23 cellular contexts compared by ENCODE assay signal in the genomic region with DNA sequence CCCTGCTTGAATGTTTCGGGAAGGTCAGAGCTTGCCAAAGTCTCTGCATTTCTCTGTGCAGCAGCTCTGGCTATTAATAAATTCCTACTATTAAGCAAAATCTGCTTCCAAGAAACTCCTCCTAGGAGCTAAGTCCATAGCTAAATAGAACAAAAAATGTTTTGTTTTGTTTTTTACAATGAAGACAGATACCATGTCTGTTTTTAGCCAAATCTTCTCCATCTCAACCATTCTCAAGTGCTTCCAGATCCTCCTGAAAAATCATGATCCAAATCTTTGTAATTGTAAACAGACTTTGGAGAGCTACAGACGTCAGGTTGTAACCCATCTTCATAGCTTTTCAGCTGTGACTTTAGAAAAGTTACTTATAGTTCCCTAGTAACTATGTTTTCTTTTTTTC.
"Had no signal": no experiment of that assay in that cellular context is flagged by ENCODE, and none has a peak within 500 bp of the region (broad histone marks: within the 10 kb centered on the region; RNA-seq: fewer than 3 reads in every experiment).

No MANE protein-coding gene starts in this region.

- H3K9me3 ChIP-seq: ovary, stomach, tibial artery, transverse colon, upper lobe of right lung, uterus had no signal

- H3K9ac ChIP-seq: neural progenitor cell, parathyroid adenoma had no signal

- H3K4me1 ChIP-seq: neural progenitor cell, parathyroid adenoma, psoas muscle, sigmoid colon, stomach, tibial artery, transverse colon, upper lobe of right lung, uterus had no signal

- H3K79me2 ChIP-seq: parathyroid adenoma had no signal

- H3K27ac ChIP-seq: neural progenitor cell, ovary, parathyroid adenoma, psoas muscle, sigmoid colon, stomach, tibial artery, transverse colon, upper lobe of right lung, uterus had no signal

- H3K27me3 ChIP-seq: neural progenitor cell, ovary, sigmoid colon, stomach, tibial artery, transverse colon, upper lobe of right lung, uterus had no signal

- H3K4me2 ChIP-seq: neural progenitor cell had no signal

- ATAC-seq: naive thymus-derived CD4-positive, alpha-beta T cell; natural killer cell; psoas muscle; right cardiac atrium; stimulated activated effector memory CD8-positive, alpha-beta T cell treated with anti-CD3 and anti-CD28 coated beads, Interleukin-12 subunit alpha, Interleukin-12 subunit beta, amount 100 ng/mL, for 72 hours; stimulated activated naive B cell treated with anti-CD40 and anti-IgM and Interleukin-4, amounts not matched to agents 10 μg/mL and 1 μg/mL and 100 μg/mL, for 72 hours; upper lobe of right lung had no signal

- H2AFZ ChIP-seq: neural progenitor cell, parathyroid adenoma had no signal

- H3K4me3 ChIP-seq: neural progenitor cell, ovary, psoas muscle, sigmoid colon, stomach, tibial artery, transverse colon, upper lobe of right lung, uterus had no signal

- DNase-seq: naive thymus-derived CD4-positive, alpha-beta T cell; natural killer cell; occipital lobe; ovary; posterior cingulate gyrus; psoas muscle; right cardiac atrium; sigmoid colon; small intestine; stimulated activated CD4-positive, alpha-beta T cell treated with anti-CD3 and anti-CD28 coated beads, Interleukin-15, amount 100 ng/mL, for 24 hours; stimulated activated CD4-positive, alpha-beta T cell treated with anti-CD3 and anti-CD28 coated beads, Interleukin-2, amount 100 ng/mL, for 24 hours; stimulated activated CD4-positive, alpha-beta T cell treated with anti-CD3 and anti-CD28 coated beads, Interleukin-2, amount 100 ng/mL, for 48 hours; stimulated activated CD4-positive, alpha-beta T cell treated with anti-CD3 and anti-CD28 coated beads, Interleukin-4, amount 100 ng/mL, for 24 hours; stimulated activated naive B cell treated with anti-CD40 and anti-IgM and Interleukin-4, amounts not matched to agents 10 μg/mL and 1 μg/mL and 100 μg/mL, for 72 hours; stimulated activated naive CD4-positive, alpha-beta T cell treated with Interleukin-2 at 50 U/mL for 16 hours; stomach; tibial artery; transverse colon; upper lobe of right lung; uterus had no signal

- H3K36me3 ChIP-seq: neural progenitor cell, ovary, sigmoid colon, stomach, tibial artery, transverse colon, upper lobe of right lung, uterus had no signal
